27 cellular contexts compared by ENCODE assay signal in the genomic region with DNA sequence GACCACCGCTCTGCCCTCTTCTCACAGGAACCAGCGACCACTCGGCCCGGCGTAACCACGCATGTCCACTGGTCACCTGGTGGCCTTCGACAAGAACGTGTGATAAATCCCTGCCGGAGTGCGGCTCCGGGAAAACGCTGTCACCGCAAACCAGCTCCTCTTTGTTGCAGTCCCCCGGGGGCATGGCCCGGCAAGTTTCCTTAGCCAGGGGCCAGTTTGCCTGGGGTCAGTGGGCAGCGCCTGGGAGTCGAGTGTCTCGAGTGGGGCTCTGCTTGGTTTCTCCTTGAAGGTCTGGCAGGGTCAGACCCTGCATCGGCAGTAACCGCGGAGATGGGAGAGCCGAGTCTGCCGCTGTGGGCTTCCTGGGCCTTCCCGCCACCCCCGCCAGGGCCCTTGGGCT. TPM values are rescaled to one million over a fixed set of nuclear protein-coding genes. Genes with fewer than 3 reads are reported as not detected.
"Had no signal": no experiment of that assay in that cellular context is flagged by ENCODE, and none has a peak within 500 bp of the region (broad histone marks: within the 10 kb centered on the region; RNA-seq: fewer than 3 reads in every experiment).

No MANE protein-coding gene starts in this region.

- DNase-seq: stimulated activated CD4-positive, alpha-beta T cell treated with anti-CD3 and anti-CD28 coated beads, Interleukin-2, amount 100 ng/mL, for 48 hours; stimulated activated CD4-positive, alpha-beta T cell treated with anti-CD3 and anti-CD28 coated beads, Interleukin-4, amount 100 ng/mL, for 1 hour; stimulated activated CD4-positive, alpha-beta T cell treated with anti-CD3 and anti-CD28 coated beads, Interleukin-4, amount 100 ng/mL, for 24 hours; stimulated activated CD4-positive, alpha-beta T cell treated with anti-CD3 and anti-CD28 coated beads, Interleukin-4, amount 100 ng/mL, for 4 hours; stimulated activated CD8-positive, alpha-beta memory T cell treated with anti-CD3 and anti-CD28 coated beads, Interleukin-4, amount 100 ng/mL, for 48 hours; stimulated activated naive B cell treated with anti-CD40 and anti-IgM and Interleukin-4, amounts not matched to agents 10 μg/mL and 1 μg/mL and 100 μg/mL, for 72 hours; stimulated activated naive CD4-positive, alpha-beta T cell; stimulated activated naive CD4-positive, alpha-beta T cell treated with Interleukin-2 at 50 U/mL for 16 hours; stimulated activated naive CD8-positive, alpha-beta T cell treated with anti-CD3 and anti-CD28 coated beads, Interleukin-15, amount 100 ng/mL, for 72 hours; stimulated activated naive CD8-positive, alpha-beta T cell treated with anti-CD3 and anti-CD28 coated beads, Interleukin-15, Interleukin-2, amounts not matched to agents 100 U/mL and 50 U/mL, for 24 hours; stomach; substantia nigra; testis; thyroid gland; tibial artery; transverse colon; trophoblast cell; upper lobe of left lung; upper lobe of right lung; uterus had no signal

- H3K27me3 ChIP-seq: testis, thyroid gland, upper lobe of left lung, upper lobe of right lung, uterus had no signal

- H3K4me3 ChIP-seq: stomach, suprapubic skin, testis, thoracic aorta, thyroid gland, tibial artery, tibial nerve, transverse colon, upper lobe of left lung, upper lobe of right lung, uterus, vagina had no signal

- H3K36me3 ChIP-seq: stomach, suprapubic skin, thoracic aorta, thyroid gland, tibial artery, tibial nerve, transverse colon, upper lobe of left lung, upper lobe of right lung, uterus, vagina had no signal

- H3K9me3 ChIP-seq: suprapubic skin, testis, thoracic aorta, thyroid gland, transverse colon, upper lobe of left lung, upper lobe of right lung, uterus had no signal

- H3K4me1 ChIP-seq: stomach, suprapubic skin, testis, thyroid gland, tibial artery, tibial nerve, transverse colon, upper lobe of left lung, upper lobe of right lung, uterus, vagina had no signal

- FAIRE-seq: urothelium cell line had no signal

- ATAC-seq: stimulated activated effector memory CD8-positive, alpha-beta T cell treated with anti-CD3 and anti-CD28 coated beads, Interleukin-12 subunit alpha, Interleukin-12 subunit beta, amount 100 ng/mL, for 72 hours; stimulated activated memory B cell treated with anti-CD40 and anti-IgM and Interleukin-4, amounts not matched to agents 10 μg/mL and 1 μg/mL and 100 μg/mL, for 72 hours; stimulated activated naive B cell treated with anti-CD40 and anti-IgM and Interleukin-4, amounts not matched to agents 10 μg/mL and 1 μg/mL and 100 μg/mL, for 72 hours; stimulated activated naive CD8-positive, alpha-beta T cell treated with anti-CD3 and anti-CD28 coated beads, Interleukin-15, amount 100 ng/mL, for 72 hours; stimulated activated naive CD8-positive, alpha-beta T cell treated with anti-CD3 and anti-CD28 coated beads, Interleukin-15, Interleukin-2, amounts not matched to agents 100 U/mL and 50 U/mL, for 24 hours; upper lobe of right lung had no signal

- H3K27ac ChIP-seq: stomach, suprapubic skin, testis, thoracic aorta, thyroid gland, tibial artery, tibial nerve, transverse colon, upper lobe of left lung, upper lobe of right lung, uterus, vagina had no signal

RNA-seq across cellular contexts. Expression of gene JPH3, which starts 52.5 kb away (rescaled TPM):
- total RNA-seq: suprapubic skin, thoracic aorta had no signal
